1 cellular context compared by ENCODE assay signal in the genomic region with DNA sequence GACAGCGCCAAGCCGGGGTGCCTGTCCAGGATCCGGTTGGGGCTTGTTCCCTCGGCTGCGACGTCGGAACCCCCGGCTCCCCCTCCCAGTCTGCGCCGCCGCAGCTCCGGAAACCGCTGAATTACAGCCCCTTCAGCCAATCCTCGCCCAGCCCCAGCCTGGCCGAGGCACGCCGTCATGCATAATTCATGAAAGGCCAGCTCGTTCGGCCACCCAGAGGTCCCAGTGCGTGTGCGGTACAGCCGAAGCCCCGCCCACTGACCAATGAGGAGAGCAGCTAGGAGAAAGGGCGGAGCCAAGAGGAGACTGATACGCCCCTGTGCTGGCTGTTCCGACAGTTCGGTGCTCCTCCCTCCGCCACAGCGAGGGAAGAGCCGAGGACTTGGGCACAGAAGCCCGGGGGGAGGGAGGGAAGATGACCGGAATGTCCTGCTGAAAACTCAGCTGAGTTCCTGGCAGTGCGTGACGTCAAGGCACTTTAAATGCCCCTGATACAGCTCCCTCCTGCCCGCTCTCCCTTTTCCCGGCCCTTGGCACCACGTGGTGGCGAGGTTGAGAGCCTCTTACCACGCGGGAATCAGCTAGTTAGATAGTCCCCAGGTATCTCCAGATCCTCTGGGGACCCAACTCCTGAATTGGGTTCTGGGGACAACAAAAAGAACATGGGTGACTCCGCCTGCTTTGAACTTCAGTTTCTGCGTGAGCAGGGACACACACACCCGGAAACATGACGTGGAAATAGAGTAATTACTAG.
TF ChIP-seq lines count a peak whose summit lies in the region.

A gene (minus strand): TSS at position 62 of the 754 bp plus-strand sequence. CDS start 39,926 bp downstream, outside the sequence.

TF ChIP-seq in HepG2, 621 proteins besides CTCF, POLR2A, EP300 and RAD21 (continued from another document and continues in another):
- TF ChIP-seq, protein P1, sequence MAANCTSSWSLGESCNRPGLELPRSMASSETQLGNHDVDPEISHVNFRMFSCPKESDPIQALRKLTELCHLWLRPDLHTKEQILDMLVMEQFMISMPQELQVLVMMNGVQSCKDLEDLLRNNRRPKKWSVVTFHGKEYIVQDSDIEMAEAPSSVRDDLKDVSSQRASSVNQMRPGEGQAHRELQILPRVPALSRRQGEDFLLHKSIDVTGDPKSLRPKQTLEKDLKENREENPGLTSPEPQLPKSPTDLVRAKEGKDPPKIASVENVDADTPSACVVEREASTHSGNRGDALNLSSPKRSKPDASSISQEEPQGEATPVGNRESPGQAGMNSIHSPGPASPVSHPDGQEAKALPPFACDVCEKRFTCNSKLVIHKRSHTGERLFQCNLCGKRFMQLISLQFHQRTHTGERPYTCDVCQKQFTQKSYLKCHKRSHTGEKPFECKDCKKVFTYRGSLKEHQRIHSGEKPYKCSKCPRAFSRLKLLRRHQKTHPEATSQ (CRISPR knock-in tag; IDR thresholded peaks at IDR 0.05; ENCODE audit: borderline replicate concordance), result peak; percentile 99
- TF ChIP-seq NFKB2 (CRISPR knock-in tag; IDR thresholded peaks at IDR 0.05; ENCODE audit: borderline replicate concordance) (peak; percentile 98), CBFB (CRISPR knock-in tag; IDR thresholded peaks at IDR 0.05) (peak; percentile 97), DNMT1 (CRISPR knock-in tag; IDR thresholded peaks at IDR 0.05) (peak; percentile 85; the same call in 1 of the 2 replicates), FOXK1 (CRISPR knock-in tag; IDR thresholded peaks at IDR 0.05; ENCODE audit: borderline replicate concordance, low read depth) (peak; percentile 98; the same call in 1 of the 2 replicates), ATAD3A (CRISPR knock-in tag; IDR thresholded peaks at IDR 0.05) (no peak), NFE2 (CRISPR knock-in tag; IDR thresholded peaks at IDR 0.05) (no peak), NFIC (IDR thresholded peaks at IDR 0.05; ENCODE audit: low read length) (0 out of 2 replicates have a peak, but pooled peaks have one; percentile 59), ZFP90 (CRISPR knock-in tag; IDR thresholded peaks at IDR 0.05; ENCODE audit: borderline replicate concordance) (peak; percentile 98), POLR2AphosphoS5 (IDR thresholded peaks at IDR 0.05; ENCODE audit: low read depth, low read length) (peak; percentile 81), ZNF317 (CRISPR knock-in tag; IDR thresholded peaks at IDR 0.05) (peak; percentile 94), SPEN (CRISPR knock-in tag; IDR thresholded peaks at IDR 0.05; ENCODE audit: low read depth) (peak; percentile 99), GABPA (IDR thresholded peaks at IDR 0.05; ENCODE audit: low read depth, low read length) (no peak), GABPA (CRISPR knock-in tag; IDR thresholded peaks at IDR 0.05; ENCODE audit: low read depth) (peak; percentile 82), ZC3H13 (CRISPR knock-in tag; IDR thresholded peaks at IDR 0.05) (peak; percentile 27; the same call in 1 of the 2 replicates), ZIK1 (CRISPR knock-in tag; IDR thresholded peaks at IDR 0.05; ENCODE audit: borderline replicate concordance, low read depth) (peak; percentile 98), ZNF605 (CRISPR knock-in tag; IDR thresholded peaks at IDR 0.05) (peak; percentile 99), SOX6 (IDR thresholded peaks at IDR 0.05) (no peak), SOX6 (CRISPR knock-in tag; IDR thresholded peaks at IDR 0.05) (peak; percentile 95), SMAD3 (CRISPR knock-in tag; IDR thresholded peaks at IDR 0.05) (peak; percentile 100), FOSL1 (CRISPR knock-in tag; IDR thresholded peaks at IDR 0.05; ENCODE audit: borderline replicate concordance) (peak; percentile 24; the same call in 1 of the 2 replicates), ZNF367 (CRISPR knock-in tag; IDR thresholded peaks at IDR 0.05; ENCODE audit: borderline replicate concordance) (peak; percentile 100)
- TF ChIP-seq, protein P2, sequence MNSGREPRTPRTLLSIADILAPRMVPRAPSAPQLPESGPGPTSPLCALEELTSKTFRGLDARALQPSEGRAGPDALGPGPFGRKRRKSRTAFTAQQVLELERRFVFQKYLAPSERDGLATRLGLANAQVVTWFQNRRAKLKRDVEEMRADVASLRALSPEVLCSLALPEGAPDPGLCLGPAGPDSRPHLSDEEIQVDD (CRISPR knock-in tag; IDR thresholded peaks at IDR 0.05; ENCODE audit: borderline replicate concordance), result 0 out of 2 replicates have a peak, but pooled peaks have one; percentile 8
- TF ChIP-seq, protein P3, sequence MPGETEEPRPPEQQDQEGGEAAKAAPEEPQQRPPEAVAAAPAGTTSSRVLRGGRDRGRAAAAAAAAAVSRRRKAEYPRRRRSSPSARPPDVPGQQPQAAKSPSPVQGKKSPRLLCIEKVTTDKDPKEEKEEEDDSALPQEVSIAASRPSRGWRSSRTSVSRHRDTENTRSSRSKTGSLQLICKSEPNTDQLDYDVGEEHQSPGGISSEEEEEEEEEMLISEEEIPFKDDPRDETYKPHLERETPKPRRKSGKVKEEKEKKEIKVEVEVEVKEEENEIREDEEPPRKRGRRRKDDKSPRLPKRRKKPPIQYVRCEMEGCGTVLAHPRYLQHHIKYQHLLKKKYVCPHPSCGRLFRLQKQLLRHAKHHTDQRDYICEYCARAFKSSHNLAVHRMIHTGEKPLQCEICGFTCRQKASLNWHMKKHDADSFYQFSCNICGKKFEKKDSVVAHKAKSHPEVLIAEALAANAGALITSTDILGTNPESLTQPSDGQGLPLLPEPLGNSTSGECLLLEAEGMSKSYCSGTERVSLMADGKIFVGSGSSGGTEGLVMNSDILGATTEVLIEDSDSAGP (CRISPR knock-in tag; IDR thresholded peaks at IDR 0.05; ENCODE audit: borderline replicate concordance), result peak; percentile 95
- TF ChIP-seq, protein P4, sequence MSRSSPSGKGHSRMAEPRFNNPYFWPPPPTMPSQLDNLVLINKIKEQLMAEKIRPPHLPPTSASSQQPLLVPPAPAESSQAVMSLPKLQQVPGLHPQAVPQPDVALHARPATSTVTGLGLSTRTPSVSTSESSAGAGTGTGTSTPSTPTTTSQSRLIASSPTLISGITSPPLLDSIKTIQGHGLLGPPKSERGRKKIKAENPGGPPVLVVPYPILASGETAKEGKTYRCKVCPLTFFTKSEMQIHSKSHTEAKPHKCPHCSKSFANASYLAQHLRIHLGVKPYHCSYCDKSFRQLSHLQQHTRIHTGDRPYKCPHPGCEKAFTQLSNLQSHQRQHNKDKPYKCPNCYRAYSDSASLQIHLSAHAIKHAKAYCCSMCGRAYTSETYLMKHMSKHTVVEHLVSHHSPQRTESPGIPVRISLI (CRISPR knock-in tag; IDR thresholded peaks at IDR 0.05; ENCODE audit: borderline replicate concordance), result peak; percentile 76; the same call in 1 of the 2 replicates
- TF ChIP-seq, protein P5, sequence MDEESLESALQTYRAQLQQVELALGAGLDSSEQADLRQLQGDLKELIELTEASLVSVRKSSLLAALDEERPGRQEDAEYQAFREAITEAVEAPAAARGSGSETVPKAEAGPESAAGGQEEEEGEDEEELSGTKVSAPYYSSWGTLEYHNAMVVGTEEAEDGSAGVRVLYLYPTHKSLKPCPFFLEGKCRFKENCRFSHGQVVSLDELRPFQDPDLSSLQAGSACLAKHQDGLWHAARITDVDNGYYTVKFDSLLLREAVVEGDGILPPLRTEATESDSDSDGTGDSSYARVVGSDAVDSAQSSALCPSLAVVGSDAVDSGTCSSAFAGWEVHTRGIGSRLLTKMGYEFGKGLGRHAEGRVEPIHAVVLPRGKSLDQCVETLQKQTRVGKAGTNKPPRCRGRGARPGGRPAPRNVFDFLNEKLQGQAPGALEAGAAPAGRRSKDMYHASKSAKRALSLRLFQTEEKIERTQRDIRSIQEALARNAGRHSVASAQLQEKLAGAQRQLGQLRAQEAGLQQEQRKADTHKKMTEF (CRISPR knock-in tag; IDR thresholded peaks at IDR 0.05), result peak; percentile 100
- TF ChIP-seq, protein P6, sequence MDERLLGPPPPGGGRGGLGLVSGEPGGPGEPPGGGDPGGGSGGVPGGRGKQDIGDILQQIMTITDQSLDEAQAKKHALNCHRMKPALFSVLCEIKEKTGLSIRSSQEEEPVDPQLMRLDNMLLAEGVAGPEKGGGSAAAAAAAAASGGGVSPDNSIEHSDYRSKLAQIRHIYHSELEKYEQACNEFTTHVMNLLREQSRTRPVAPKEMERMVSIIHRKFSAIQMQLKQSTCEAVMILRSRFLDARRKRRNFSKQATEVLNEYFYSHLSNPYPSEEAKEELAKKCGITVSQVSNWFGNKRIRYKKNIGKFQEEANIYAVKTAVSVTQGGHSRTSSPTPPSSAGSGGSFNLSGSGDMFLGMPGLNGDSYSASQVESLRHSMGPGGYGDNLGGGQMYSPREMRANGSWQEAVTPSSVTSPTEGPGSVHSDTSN (CRISPR knock-in tag; IDR thresholded peaks at IDR 0.05), result peak; percentile 92
- TF ChIP-seq, protein P7, sequence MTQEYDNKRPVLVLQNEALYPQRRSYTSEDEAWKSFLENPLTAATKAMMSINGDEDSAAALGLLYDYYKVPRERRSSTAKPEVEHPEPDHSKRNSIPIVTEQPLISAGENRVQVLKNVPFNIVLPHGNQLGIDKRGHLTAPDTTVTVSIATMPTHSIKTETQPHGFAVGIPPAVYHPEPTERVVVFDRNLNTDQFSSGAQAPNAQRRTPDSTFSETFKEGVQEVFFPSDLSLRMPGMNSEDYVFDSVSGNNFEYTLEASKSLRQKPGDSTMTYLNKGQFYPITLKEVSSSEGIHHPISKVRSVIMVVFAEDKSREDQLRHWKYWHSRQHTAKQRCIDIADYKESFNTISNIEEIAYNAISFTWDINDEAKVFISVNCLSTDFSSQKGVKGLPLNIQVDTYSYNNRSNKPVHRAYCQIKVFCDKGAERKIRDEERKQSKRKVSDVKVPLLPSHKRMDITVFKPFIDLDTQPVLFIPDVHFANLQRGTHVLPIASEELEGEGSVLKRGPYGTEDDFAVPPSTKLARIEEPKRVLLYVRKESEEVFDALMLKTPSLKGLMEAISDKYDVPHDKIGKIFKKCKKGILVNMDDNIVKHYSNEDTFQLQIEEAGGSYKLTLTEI (CRISPR knock-in tag; conservative IDR thresholded peaks at IDR 0.05), result no peak
- TF ChIP-seq, protein P8, sequence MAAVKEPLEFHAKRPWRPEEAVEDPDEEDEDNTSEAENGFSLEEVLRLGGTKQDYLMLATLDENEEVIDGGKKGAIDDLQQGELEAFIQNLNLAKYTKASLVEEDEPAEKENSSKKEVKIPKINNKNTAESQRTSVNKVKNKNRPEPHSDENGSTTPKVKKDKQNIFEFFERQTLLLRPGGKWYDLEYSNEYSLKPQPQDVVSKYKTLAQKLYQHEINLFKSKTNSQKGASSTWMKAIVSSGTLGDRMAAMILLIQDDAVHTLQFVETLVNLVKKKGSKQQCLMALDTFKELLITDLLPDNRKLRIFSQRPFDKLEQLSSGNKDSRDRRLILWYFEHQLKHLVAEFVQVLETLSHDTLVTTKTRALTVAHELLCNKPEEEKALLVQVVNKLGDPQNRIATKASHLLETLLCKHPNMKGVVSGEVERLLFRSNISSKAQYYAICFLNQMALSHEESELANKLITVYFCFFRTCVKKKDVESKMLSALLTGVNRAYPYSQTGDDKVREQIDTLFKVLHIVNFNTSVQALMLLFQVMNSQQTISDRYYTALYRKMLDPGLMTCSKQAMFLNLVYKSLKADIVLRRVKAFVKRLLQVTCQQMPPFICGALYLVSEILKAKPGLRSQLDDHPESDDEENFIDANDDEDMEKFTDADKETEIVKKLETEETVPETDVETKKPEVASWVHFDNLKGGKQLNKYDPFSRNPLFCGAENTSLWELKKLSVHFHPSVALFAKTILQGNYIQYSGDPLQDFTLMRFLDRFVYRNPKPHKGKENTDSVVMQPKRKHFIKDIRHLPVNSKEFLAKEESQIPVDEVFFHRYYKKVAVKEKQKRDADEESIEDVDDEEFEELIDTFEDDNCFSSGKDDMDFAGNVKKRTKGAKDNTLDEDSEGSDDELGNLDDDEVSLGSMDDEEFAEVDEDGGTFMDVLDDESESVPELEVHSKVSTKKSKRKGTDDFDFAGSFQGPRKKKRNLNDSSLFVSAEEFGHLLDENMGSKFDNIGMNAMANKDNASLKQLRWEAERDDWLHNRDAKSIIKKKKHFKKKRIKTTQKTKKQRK (IDR thresholded peaks at IDR 0.05; ENCODE audit: low read length), result peak; percentile 28; the same call in 1 of the 2 replicates
- TF ChIP-seq, protein P9, sequence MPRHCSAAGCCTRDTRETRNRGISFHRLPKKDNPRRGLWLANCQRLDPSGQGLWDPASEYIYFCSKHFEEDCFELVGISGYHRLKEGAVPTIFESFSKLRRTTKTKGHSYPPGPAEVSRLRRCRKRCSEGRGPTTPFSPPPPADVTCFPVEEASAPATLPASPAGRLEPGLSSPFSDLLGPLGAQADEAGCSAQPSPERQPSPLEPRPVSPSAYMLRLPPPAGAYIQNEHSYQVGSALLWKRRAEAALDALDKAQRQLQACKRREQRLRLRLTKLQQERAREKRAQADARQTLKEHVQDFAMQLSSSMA (CRISPR knock-in tag; IDR thresholded peaks at IDR 0.05), result no peak
- TF ChIP-seq, protein P10, sequence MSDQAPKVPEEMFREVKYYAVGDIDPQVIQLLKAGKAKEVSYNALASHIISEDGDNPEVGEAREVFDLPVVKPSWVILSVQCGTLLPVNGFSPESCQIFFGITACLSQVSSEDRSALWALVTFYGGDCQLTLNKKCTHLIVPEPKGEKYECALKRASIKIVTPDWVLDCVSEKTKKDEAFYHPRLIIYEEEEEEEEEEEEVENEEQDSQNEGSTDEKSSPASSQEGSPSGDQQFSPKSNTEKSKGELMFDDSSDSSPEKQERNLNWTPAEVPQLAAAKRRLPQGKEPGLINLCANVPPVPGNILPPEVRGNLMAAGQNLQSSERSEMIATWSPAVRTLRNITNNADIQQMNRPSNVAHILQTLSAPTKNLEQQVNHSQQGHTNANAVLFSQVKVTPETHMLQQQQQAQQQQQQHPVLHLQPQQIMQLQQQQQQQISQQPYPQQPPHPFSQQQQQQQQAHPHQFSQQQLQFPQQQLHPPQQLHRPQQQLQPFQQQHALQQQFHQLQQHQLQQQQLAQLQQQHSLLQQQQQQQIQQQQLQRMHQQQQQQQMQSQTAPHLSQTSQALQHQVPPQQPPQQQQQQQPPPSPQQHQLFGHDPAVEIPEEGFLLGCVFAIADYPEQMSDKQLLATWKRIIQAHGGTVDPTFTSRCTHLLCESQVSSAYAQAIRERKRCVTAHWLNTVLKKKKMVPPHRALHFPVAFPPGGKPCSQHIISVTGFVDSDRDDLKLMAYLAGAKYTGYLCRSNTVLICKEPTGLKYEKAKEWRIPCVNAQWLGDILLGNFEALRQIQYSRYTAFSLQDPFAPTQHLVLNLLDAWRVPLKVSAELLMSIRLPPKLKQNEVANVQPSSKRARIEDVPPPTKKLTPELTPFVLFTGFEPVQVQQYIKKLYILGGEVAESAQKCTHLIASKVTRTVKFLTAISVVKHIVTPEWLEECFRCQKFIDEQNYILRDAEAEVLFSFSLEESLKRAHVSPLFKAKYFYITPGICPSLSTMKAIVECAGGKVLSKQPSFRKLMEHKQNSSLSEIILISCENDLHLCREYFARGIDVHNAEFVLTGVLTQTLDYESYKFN (CRISPR knock-in tag; conservative IDR thresholded peaks at IDR 0.05), result peak; percentile 90
